Comparison of ENCODE assay signal across 9 cellular contexts in genomic region chr15:83107841-83108181, GRCh38. TPM values are rescaled to one million over a fixed set of nuclear protein-coding genes. Genes with fewer than 3 reads are reported as not detected.
DNase-seq lines count a peak whose midpoint lies in the region; ATAC-seq and TF ChIP-seq lines count a peak whose summit lies in the region.
"Had no signal": no experiment of that assay in that cellular context is flagged by ENCODE, and none has a peak within 500 bp of the region (broad histone marks: within the 10 kb centered on the region; RNA-seq: fewer than 3 reads in every experiment).

No MANE protein-coding gene starts in this region.

- H3K36me3 ChIP-seq in muscle layer of duodenum (ENCODE audit: control insufficient read depth in 1 of 2, insufficient read depth in 2 of 2, low read length in 2 of 2), result no peaks in the 10 kb centered on the region

- peak overlapping the region; percentile 56 for H3K4me3 ChIP-seq in AG04449 (ENCODE audit: low read depth, low read length)
- peak overlapping the region; percentile 45 to 84 for H3K4me3 ChIP-seq in muscle layer of duodenum (ENCODE audit: low read depth in 1 of 2, low read length in 2 of 2)

- peak overlapping the region; percentile 81 for H3K4me3 Mint-ChIP-seq in chondrocyte (ENCODE audit: unreplicated experiment)

- H3K9me3 Mint-ChIP-seq in chondrocyte (ENCODE audit: low read depth), result no peaks in the 10 kb centered on the region

- POLR2A ChIA-PET in AG04449 (lab: Yijun Ruan, JAX), result interaction anchor here (1.0 kb wide), 1 partner anchor 41 kb away, joined by 3 read pairs; the partner anchor contains the start of gene BTBD1

- DNase-seq in AG04449 (ENCODE audit: low read depth, low spot score) (no peak), chondrocyte (ENCODE audit: low spot score) (no peak), A172 (ENCODE audit: low spot score) (no peak), GDM1 (lab: John Stamatoyannopoulos, UW) (no peak), AML-193 (lab: John Stamatoyannopoulos, UW) (no peak)
- DNase-seq: NCI-H2227 treated with DMSO at 0.1 percent for 48 hours had no signal

- CTCF ChIA-PET in AG04449 (lab: Yijun Ruan, JAX), result interaction anchor here (1.5 kb wide), 1 partner anchor 96 kb away, joined by 4 read pairs; the partner anchor contains the start of gene C15orf40

- H3K4me1 ChIP-seq in muscle layer of duodenum (ENCODE audit: control insufficient read depth in 1 of 2, insufficient read depth in 2 of 2, low read length in 2 of 2), result peaks cover 0 to 9% of the 10 kb centered on the region in 2 donors

- H3K9me3 ChIP-seq in muscle layer of duodenum (ENCODE audit: control insufficient read depth in 1 of 2, low read length in 2 of 2), result no peaks in the 10 kb centered on the region

- peaks cover 43% of the 10 kb centered on the region for H3K4me1 Mint-ChIP-seq in chondrocyte (ENCODE audit: low read depth)

- peak; percentile 20 for ATAC-seq in HG03064 (IDR thresholded peaks at IDR 0.05; ENCODE audit: low read depth, unreplicated experiment)
- no peak for ATAC-seq in GM18517 (IDR thresholded peaks at IDR 0.05; ENCODE audit: unreplicated experiment)

- H3K27ac Mint-ChIP-seq in chondrocyte (ENCODE audit: unreplicated experiment), result peak overlapping the region; percentile 47

- peaks cover 4% of the 10 kb centered on the region for H3K27me3 ChIP-seq in muscle layer of duodenum (ENCODE audit: low read depth, low read length)

- H3K27me3 Mint-ChIP-seq in chondrocyte (ENCODE audit: low read depth), result no peaks in the 10 kb centered on the region

- TF ChIP-seq CTCF in AG04449 (IDR thresholded peaks at IDR 0.05; ENCODE audit: insufficient read depth, low read length, missing control alignments) (no peak), chondrocyte (IDR thresholded peaks at IDR 0.05) (no peak)

- H3K27ac ChIP-seq in muscle layer of duodenum (ENCODE audit: low read length), result no peak overlapping the region

- H3K36me3 Mint-ChIP-seq in chondrocyte (ENCODE audit: low read depth), result peaks cover 3% of the 10 kb centered on the region

RNA-seq across cellular contexts. Expression of gene TM6SF1, which starts 0.4 kb away (rescaled TPM):
- 4.5 to 22.3 TPM (median 21.9 TPM) in 3 replicates for total RNA-seq in chondrocyte
- total RNA-seq in A172 (2014; rRNA removed; shearing (Covaris generic)), result 0.14 TPM in 1 of 2 replicates, not detected in the other

RNA-seq across cellular contexts. Expression of gene BTBD1, which starts 40.8 kb away (rescaled TPM):
- total RNA-seq in chondrocyte, result 51.4 to 55.0 TPM (median 53.3 TPM) in 3 replicates
- 92.6 and 99.4 TPM in 2 replicates for total RNA-seq in A172 (2014; rRNA removed; shearing (Covaris generic))
